8 cellular contexts compared by ENCODE assay signal in the genomic region with DNA sequence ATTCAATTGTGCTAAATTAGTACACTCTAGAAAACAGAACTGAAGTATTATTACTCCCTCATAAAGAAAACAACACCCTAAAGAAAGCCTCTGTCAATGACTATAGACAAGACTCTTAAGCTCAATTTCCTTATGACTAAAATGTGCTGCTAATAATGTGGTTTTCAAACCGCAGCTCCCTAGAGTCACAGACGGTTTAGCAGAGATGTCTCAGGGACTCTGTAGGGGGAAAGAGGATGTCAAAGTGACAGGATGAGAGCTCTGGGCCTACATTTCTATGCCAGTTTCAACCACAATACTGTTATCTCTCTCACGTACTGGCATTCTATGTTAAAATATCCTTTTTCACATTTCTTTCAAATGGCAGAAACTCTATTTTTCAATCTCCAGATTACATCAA. TPM values are rescaled to one million over a fixed set of nuclear protein-coding genes. Genes with fewer than 3 reads are reported as not detected.
DNase-seq lines count a peak whose midpoint lies in the region; ATAC-seq and TF ChIP-seq lines count a peak whose summit lies in the region.

No MANE protein-coding gene starts in this region.

- H3K27ac Mint-ChIP-seq in progenitor cell of endocrine pancreas = no peak overlapping the region

- H3K36me3 Mint-ChIP-seq in progenitor cell of endocrine pancreas (ENCODE audit: insufficient read depth) = peaks cover 19% of the 10 kb centered on the region

- DNase-seq in activated CD4-positive, CD25-positive, alpha-beta regulatory T cell treated with anti-CD3 and anti-CD28 coated beads, Interleukin-2, amount 50 U/mL, for 16 hours (ENCODE audit: low read depth, low spot score) = peak; percentile 17
- no peak for DNase-seq in activated CD4-positive, CD25-positive, alpha-beta regulatory T cell treated with anti-CD3 and anti-CD28 coated beads, Interleukin-2, amount 50 U/mL, for 72 hours
- peak; percentile 9 for DNase-seq in T-helper 22 cell (ENCODE audit: low read depth)
- DNase-seq in stimulated activated CD4-positive, alpha-beta T cell treated with anti-CD3 and anti-CD28 coated beads, TNF-alpha, amount 100 ng/mL, for 24 hours (ENCODE audit: low read depth in 3 of 3) = peak in 2 of 3 experiments; percentile 3 to 25
- no peak for DNase-seq in HK-2 (ENCODE audit: unreplicated experiment)
- DNase-seq in ureter (ENCODE audit: low spot score) = no peak
- no peak for DNase-seq in progenitor cell of endocrine pancreas (ENCODE audit: low spot score, unreplicated experiment)

- H3K4me1 Mint-ChIP-seq in progenitor cell of endocrine pancreas (ENCODE audit: low read depth) = peaks cover 11% of the 10 kb centered on the region

- H3K9me3 Mint-ChIP-seq in progenitor cell of endocrine pancreas (ENCODE audit: low read depth) = no peaks in the 10 kb centered on the region

- no peak for TF ChIP-seq CTCF in progenitor cell of endocrine pancreas (IDR thresholded peaks at IDR 0.05; ENCODE audit: unreplicated experiment)

- H3K27me3 Mint-ChIP-seq in progenitor cell of endocrine pancreas = no peaks in the 10 kb centered on the region

- peak; percentile 100 for ATAC-seq in HG03039 (IDR thresholded peaks at IDR 0.05; ENCODE audit: unreplicated experiment)

- H3K4me3 Mint-ChIP-seq in progenitor cell of endocrine pancreas (ENCODE audit: low read depth) = no peak overlapping the region

RNA-seq across cellular contexts. Expression of gene WDR49, which starts 37.6 kb away (rescaled TPM):
- 1.9 TPM for total RNA-seq in ureter
- total RNA-seq in progenitor cell of endocrine pancreas = 0.43 and 0.91 TPM in 2 replicates

RNA-seq across cellular contexts. Expression of gene PDCD10, which starts 43.3 kb away (rescaled TPM):
- total RNA-seq in ureter = 55.4 TPM
- total RNA-seq in progenitor cell of endocrine pancreas = 45.7 and 48.6 TPM in 2 replicates

RNA-seq across cellular contexts. Expression of gene SERPINI1, which starts 44.2 kb away (rescaled TPM):
- total RNA-seq in ureter (2.8 TPM), progenitor cell of endocrine pancreas (10.7 and 11.7 TPM in 2 replicates)

Comparison
In these comparisons a context has a peak if more than half of its experiments do, and no peak if none do; other contexts are left out.
1. DNase-seq: peak in activated CD4-positive, CD25-positive, alpha-beta regulatory T cell treated with anti-CD3 and anti-CD28 coated beads, Interleukin-2, amount 50 U/mL, for 16 hours (single experiment), T-helper 22 cell (single experiment) and stimulated activated CD4-positive, alpha-beta T cell treated with anti-CD3 and anti-CD28 coated beads, TNF-alpha, amount 100 ng/mL, for 24 hours (2 of 3); none in activated CD4-positive, CD25-positive, alpha-beta regulatory T cell treated with anti-CD3 and anti-CD28 coated beads, Interleukin-2, amount 50 U/mL, for 72 hours (single experiment), HK-2 (single experiment), ureter (single experiment) and progenitor cell of endocrine pancreas (single experiment).